Comparison of ENCODE assay signal across 15 cellular contexts in genomic region chr2:240946654-240947053, GRCh38. TPM values are rescaled to one million over a fixed set of nuclear protein-coding genes. Genes with fewer than 3 reads are reported as not detected.
DNase-seq lines count a peak whose midpoint lies in the region; ATAC-seq and TF ChIP-seq lines count a peak whose summit lies in the region.
"Had no signal": no experiment of that assay in that cellular context is flagged by ENCODE, and none has a peak within 500 bp of the region (broad histone marks: within the 10 kb centered on the region; RNA-seq: fewer than 3 reads in every experiment).

No MANE protein-coding gene starts in this region.

- peaks cover 48% of the 10 kb centered on the region for H3K27me3 Mint-ChIP-seq in Calu3 (ENCODE audit: unreplicated experiment)

- H3K9me3 Mint-ChIP-seq in Calu3 (ENCODE audit: low read depth, unreplicated experiment) = no peaks in the 10 kb centered on the region
- H3K9me3 Mint-ChIP-seq: activated T-helper 1 cell treated with anti-CD3 and anti-CD28 coated beads, Interleukin-12 subunit alpha, Interleukin-12 subunit beta, Interleukin-2, Interleukin-4 antibody, amounts not matched to agents 30 ng/mL and 10 ng/mL and 1 ng/mL, durations not matched to agents 14 hours and 24 hours and 36 hours had no signal

- no peaks in the 10 kb centered on the region for H3K4me1 Mint-ChIP-seq in Calu3 (ENCODE audit: low read depth, unreplicated experiment)
- H3K4me1 Mint-ChIP-seq: activated CD4-positive, alpha-beta T cell treated with anti-CD3 and anti-CD28 coated beads for 36 hours; stimulated activated naive CD8-positive, alpha-beta T cell treated with anti-CD3 and anti-CD28 coated beads, Interleukin-15, amount 100 ng/mL, for 72 hours had no signal

- DNase-seq in EH (ENCODE audit: low read depth) (peak; percentile 55), LHCN-M2 (ENCODE audit: low read depth) (peak; percentile 16), epithelial cell of esophagus (ENCODE audit: low read depth) (peak; percentile 10), renal cortical epithelial cell (ENCODE audit: low read depth) (peak; percentile 57), cerebellar nuclear complex (lab: John Stamatoyannopoulos, UW) (no peak), Calu3 (no peak), RPMI8226 (no peak)
- DNase-seq: activated CD4-positive, alpha-beta T cell treated with anti-CD3 and anti-CD28 coated beads for 36 hours; effector CD8-positive, alpha-beta T cell had no signal

- intact Hi-C loops in Calu3 (cut with micrococcal nuclease; ENCODE audit: unreplicated experiment) = no loop called here

- H3K4me3 Mint-ChIP-seq in Calu3 (ENCODE audit: low read depth, unreplicated experiment) = no peak overlapping the region
- H3K4me3 Mint-ChIP-seq: activated CD4-positive, alpha-beta T cell treated with anti-CD3 and anti-CD28 coated beads for 36 hours; activated T-helper 1 cell treated with anti-CD3 and anti-CD28 coated beads, Interleukin-12 subunit alpha, Interleukin-12 subunit beta, Interleukin-2, Interleukin-4 antibody, amounts not matched to agents 30 ng/mL and 10 ng/mL and 1 ng/mL, durations not matched to agents 14 hours and 24 hours and 36 hours; brain; stimulated activated naive CD8-positive, alpha-beta T cell treated with anti-CD3 and anti-CD28 coated beads, Interleukin-15, amount 100 ng/mL, for 72 hours had no signal

- no peak for TF ChIP-seq CTCF in epithelial cell of esophagus (IDR thresholded peaks at IDR 0.05; ENCODE audit: insufficient read depth, low read depth, low read length, missing control alignments)
- TF ChIP-seq CTCF in Calu3 (IDR thresholded peaks at IDR 0.05; ENCODE audit: unreplicated experiment) = no peak

- no peak for ATAC-seq in HG03135 (IDR thresholded peaks at IDR 0.05; ENCODE audit: unreplicated experiment)
- ATAC-seq: activated CD4-positive, alpha-beta T cell treated with anti-CD3 and anti-CD28 coated beads for 36 hours; stimulated activated naive CD8-positive, alpha-beta T cell treated with anti-CD3 and anti-CD28 coated beads, Interleukin-15, amount 100 ng/mL, for 72 hours had no signal

- no peaks in the 10 kb centered on the region for H3K36me3 Mint-ChIP-seq in Calu3 (ENCODE audit: insufficient read depth, unreplicated experiment)
- H3K36me3 Mint-ChIP-seq: brain had no signal

- BruUV-seq in Calu3 (replicated peaks; lab: Mats Ljungman, UMichigan) = no TSS peak

- no peak overlapping the region for H3K4me3 ChIP-seq in epithelial cell of esophagus (ENCODE audit: low read length)

- no peak overlapping the region for H3K27ac Mint-ChIP-seq in Calu3 (ENCODE audit: unreplicated experiment)
- H3K27ac Mint-ChIP-seq: activated CD4-positive, alpha-beta T cell treated with anti-CD3 and anti-CD28 coated beads for 36 hours; activated T-helper 1 cell treated with anti-CD3 and anti-CD28 coated beads, Interleukin-12 subunit alpha, Interleukin-12 subunit beta, Interleukin-2, Interleukin-4 antibody, amounts not matched to agents 30 ng/mL and 10 ng/mL and 1 ng/mL, durations not matched to agents 14 hours and 24 hours and 36 hours had no signal

- CTCF ChIA-PET in Calu3 (lab: Charles Lee) = no interaction called here

RNA-seq across cellular contexts. Expression of gene CROCC2, which starts 40.5 kb away (rescaled TPM):
- under 0.01 TPM in 1 of 2 replicates, not detected in the other for total RNA-seq in LHCN-M2 (2014; rRNA removed)
- polyA plus RNA-seq in LHCN-M2 (2012) = not detected
- under 0.01 TPM in 1 of 2 replicates, not detected in the other for total RNA-seq in renal cortical epithelial cell
- not detected in 2 replicates for total RNA-seq in Calu3 (2022)
- total RNA-seq: activated CD4-positive, alpha-beta T cell treated with anti-CD3 and anti-CD28 coated beads for 36 hours; activated T-helper 1 cell treated with anti-CD3 and anti-CD28 coated beads, Interleukin-12 subunit alpha, Interleukin-12 subunit beta, Interleukin-2, Interleukin-4 antibody, amounts not matched to agents 30 ng/mL and 10 ng/mL and 1 ng/mL, durations not matched to agents 14 hours and 24 hours and 36 hours; kidney epithelial cell had no signal

RNA-seq across cellular contexts. Expression of gene MAB21L4, which starts 50.7 kb away (rescaled TPM):
- total RNA-seq in LHCN-M2 (2014; rRNA removed) (not detected in 2 replicates), renal cortical epithelial cell (0.10 and 5.2 TPM in 2 replicates), Calu3 (2022) (2.8 and 3.0 TPM in 2 replicates)
- polyA plus RNA-seq in LHCN-M2 (2012) = not detected
- total RNA-seq: activated CD4-positive, alpha-beta T cell treated with anti-CD3 and anti-CD28 coated beads for 36 hours; activated T-helper 1 cell treated with anti-CD3 and anti-CD28 coated beads, Interleukin-12 subunit alpha, Interleukin-12 subunit beta, Interleukin-2, Interleukin-4 antibody, amounts not matched to agents 30 ng/mL and 10 ng/mL and 1 ng/mL, durations not matched to agents 14 hours and 24 hours and 36 hours; H7 had no signal

RNA-seq across cellular contexts. Expression of gene SNED1, which starts 51.8 kb away (rescaled TPM):
- 35.5 and 53.1 TPM in 2 replicates for total RNA-seq in LHCN-M2 (2014; rRNA removed)
- polyA plus RNA-seq in LHCN-M2 (2012) = 6.3 TPM
- total RNA-seq in renal cortical epithelial cell = 1.6 and 4.2 TPM in 2 replicates
- 0.76 and 0.86 TPM in 2 replicates for total RNA-seq in Calu3 (2022)

Comparison
In these comparisons a context has a peak if more than half of its experiments do, and no peak if none do; other contexts are left out.
1. DNase-seq: peak in EH (single experiment), LHCN-M2 (single experiment), epithelial cell of esophagus (single experiment) and renal cortical epithelial cell (single experiment); none in cerebellar nuclear complex (0 of 2), Calu3 (single experiment) and RPMI8226 (single experiment).